ENCODE assay signal across 8 cellular contexts in genomic region chr7:24963218-24963617, GRCh38. TPM values are rescaled to one million over a fixed set of nuclear protein-coding genes. Genes with fewer than 3 reads are reported as not detected.
DNase-seq lines count a peak whose midpoint lies in the region; ATAC-seq and TF ChIP-seq lines count a peak whose summit lies in the region.

No MANE protein-coding gene starts in this region.

- peak; percentile 50 for DNase-seq in GDM1 (lab: John Stamatoyannopoulos, UW)
- peak; percentile 66 for DNase-seq in sciatic nerve (ENCODE audit: low spot score)
- no peak for DNase-seq in 8988T
- DNase-seq in NCI-H2171 treated with DMSO at 0.1 percent for 48 hours (lab: John Stamatoyannopoulos, UW), result no peak
- DNase-seq in stimulated activated naive CD4-positive, alpha-beta T cell (lab: John Stamatoyannopoulos, UW), result no peak

- no peaks in the 10 kb centered on the region for H3K36me3 ChIP-seq in SU-DHL-6 (ENCODE audit: low read length)

- H3K9ac ChIP-seq in SU-DHL-6 (ENCODE audit: low read length), result no peak overlapping the region

- H3K4me3 ChIP-seq in SU-DHL-6 (ENCODE audit: insufficient read depth, low read length, poor library complexity, severe bottlenecking), result no peak overlapping the region

- peaks cover 83% of the 10 kb centered on the region for H4K20me1 ChIP-seq in SU-DHL-6 (ENCODE audit: low read depth, low read length)

- intact Hi-C loops in sciatic nerve (cut with DNase I), result no loop called here

- H3K4me2 ChIP-seq in SU-DHL-6 (ENCODE audit: low read depth, low read length, poor library complexity, severe bottlenecking), result peak overlapping the region; percentile 31

- H3K27me3 ChIP-seq in SU-DHL-6 (ENCODE audit: low read length), result no peaks in the 10 kb centered on the region

- no peaks in the 10 kb centered on the region for H3K9me3 ChIP-seq in SU-DHL-6 (ENCODE audit: insufficient read depth, low read length)

- peak overlapping the region; percentile 16; the same call in 1 of the 2 replicates for H3K27ac ChIP-seq in SU-DHL-6 (ENCODE audit: low read depth, low read length)

- no peak overlapping the region for H2AFZ ChIP-seq in SU-DHL-6 (ENCODE audit: low read depth, low read length, severe bottlenecking)

- TF ChIP-seq CTCF in SU-DHL-6 (IDR thresholded peaks at IDR 0.05; ENCODE audit: insufficient read depth, low read length, poor library complexity, severe bottlenecking), result no peak

- H3F3A ChIP-seq in SU-DHL-6 (ENCODE audit: insufficient read depth), result peaks cover 22% of the 10 kb centered on the region; the same call in 1 of the 2 replicates

- H3K79me2 ChIP-seq in SU-DHL-6 (ENCODE audit: insufficient read depth, low read length), result peaks cover 99% of the 10 kb centered on the region

- peak; percentile 33 for ATAC-seq in HG02759 (IDR thresholded peaks at IDR 0.05; ENCODE audit: unreplicated experiment)
- peak; percentile 27 for ATAC-seq in esophagus mucosa
- peak; percentile 88 for ATAC-seq in sciatic nerve

- no peaks in the 10 kb centered on the region for H3K9me2 ChIP-seq in SU-DHL-6 (replicated peaks; ENCODE audit: insufficient read depth, low read length)

RNA-seq across cellular contexts. Expression of gene OSBPL3, which starts 16.8 kb away (rescaled TPM):
- 16.1 TPM for total RNA-seq in esophagus mucosa
- total RNA-seq in sciatic nerve, result 11.0 TPM

Comparison
In these comparisons a context has a peak if more than half of its experiments do, and no peak if none do; other contexts are left out.
1. DNase-seq: peak in GDM1 (single experiment) and sciatic nerve (single experiment); none in 8988T (single experiment), NCI-H2171 treated with DMSO at 0.1 percent for 48 hours (single experiment) and stimulated activated naive CD4-positive, alpha-beta T cell (0 of 6).
2. ATAC-seq: peak in every context shown above with its lines; median percentile 88 in sciatic nerve; 33 in HG02759; 27 in esophagus mucosa.